Comparison of ENCODE assay signal across 8 cellular contexts in the genomic region with DNA sequence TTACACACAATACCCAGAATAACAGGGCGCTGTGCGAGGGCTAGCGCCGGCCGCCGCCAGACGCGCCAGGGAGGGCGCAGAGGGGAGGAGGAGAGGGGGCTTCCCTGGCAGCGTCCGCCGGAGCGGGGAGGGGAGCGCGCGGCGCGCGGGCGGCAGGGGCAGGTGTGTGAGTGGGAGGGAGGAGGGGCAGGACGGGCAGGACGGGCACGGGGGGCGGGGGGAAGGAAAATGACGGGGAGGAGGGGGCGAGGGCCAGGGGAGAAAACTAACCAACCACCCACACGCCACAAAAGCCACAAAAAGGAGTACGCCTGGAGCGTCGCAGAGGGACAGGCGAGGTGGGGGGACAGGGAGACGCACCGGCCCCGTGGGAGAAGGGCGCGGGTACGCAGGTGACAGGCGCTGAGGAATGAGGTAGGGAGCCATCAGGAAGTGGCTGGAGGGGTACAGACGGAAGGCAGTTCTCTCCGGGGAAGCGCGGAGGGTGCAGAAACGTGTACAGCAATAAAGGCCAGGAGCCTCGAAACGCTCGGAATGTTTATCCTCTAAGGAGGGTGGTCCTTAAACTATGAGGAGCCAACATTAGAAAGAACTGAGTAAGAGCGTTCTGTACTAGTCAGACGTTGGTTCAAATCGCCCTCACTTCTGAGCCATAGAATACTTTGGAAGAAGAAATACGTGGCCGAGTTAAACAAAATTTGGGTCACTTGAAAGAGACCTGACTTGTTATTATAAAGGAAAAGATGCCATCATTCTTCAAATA. TPM values are rescaled to one million over a fixed set of nuclear protein-coding genes. Genes with fewer than 3 reads are reported as not detected.
A peak's percentile ranks its signal among the peaks of the same experiment; 100 is the strongest.
DNase-seq lines count a peak whose midpoint lies in the region; TF ChIP-seq lines count a peak whose summit lies in the region.

No MANE protein-coding gene starts in this region.

- H3K79me2 ChIP-seq in mesendoderm (ENCODE audit: control insufficient read depth, insufficient read depth, low read length), result no peaks in the 10 kb centered on the region

- peak overlapping the region; percentile 88 for H3K56ac ChIP-seq in mesendoderm (ENCODE audit: low read length)

- no peak overlapping the region for H2AK5ac ChIP-seq in mesendoderm (ENCODE audit: low read length)

- peak overlapping the region; percentile 46 for H3K27ac ChIP-seq in mesendoderm (ENCODE audit: low read depth, low read length)

- H3K4me3 ChIP-seq in GM12865 (ENCODE audit: low read depth, low read length) (peak overlapping the region; percentile 66), mesendoderm (ENCODE audit: low read length) (peak overlapping the region; percentile 76)

- TF ChIP-seq CTCF in GM12865 (IDR thresholded peaks at IDR 0.05; ENCODE audit: insufficient read depth, low read depth, low read length, missing control alignments), result no peak

- DNase-seq in GM12865 (ENCODE audit: low read depth) (no peak), NCI-H146 treated with DMSO at 0.1 percent for 48 hours (lab: John Stamatoyannopoulos, UW; ENCODE audit: unreplicated experiment) (peak; percentile 85), dermis blood vessel endothelial cell (peak; percentile 1), mesendoderm (peak; percentile 68), dedifferentiated amniotic fluid mesenchymal stem cell (ENCODE audit: extremely low spot score) (no peak), HCEC 1CT (no peak)
- DNase-seq in activated CD4-positive, alpha-beta T cell treated with anti-CD3 and anti-CD28 coated beads for 24 hours (ENCODE audit: low read depth in 2 of 2), result peak; percentile 55 to 58
- DNase-seq in stimulated activated CD8-positive, alpha-beta memory T cell treated with anti-CD3 and anti-CD28 coated beads, Interleukin-15, amount 100 ng/mL, for 48 hours (ENCODE audit: low read depth in 2 of 2), result peak; percentile 59 to 64

- no peak overlapping the region for H3K23ac ChIP-seq in mesendoderm (ENCODE audit: low read length)

- H4K8ac ChIP-seq in mesendoderm (ENCODE audit: low read depth, low read length), result no peak overlapping the region

- H2BK15ac ChIP-seq in mesendoderm (replicated peaks; ENCODE audit: low read depth), result no peak overlapping the region

- peak overlapping the region; percentile 37 for H2BK5ac ChIP-seq in mesendoderm (ENCODE audit: low read length)

- H3K36me3 ChIP-seq in mesendoderm (ENCODE audit: control insufficient read depth, insufficient read depth, low read length), result no peaks in the 10 kb centered on the region

- no peaks in the 10 kb centered on the region for H3K27me3 ChIP-seq in mesendoderm (ENCODE audit: insufficient read depth, low read length, poor library complexity)

- H3K9ac ChIP-seq in mesendoderm (ENCODE audit: low read length), result peak overlapping the region; percentile 68

- no peak overlapping the region for H4K5ac ChIP-seq in mesendoderm (ENCODE audit: low read length)

- H3K4ac ChIP-seq in mesendoderm (ENCODE audit: low read depth, low read length), result no peak overlapping the region

- no peak overlapping the region for H2BK120ac ChIP-seq in mesendoderm (ENCODE audit: low read depth, low read length)

- H3K4me1 ChIP-seq in mesendoderm (ENCODE audit: control insufficient read depth, low read depth, low read length), result peaks cover 2% of the 10 kb centered on the region

- peak overlapping the region; percentile 60 for H3K4me2 ChIP-seq in mesendoderm (ENCODE audit: low read length)

- WGBS in mesendoderm (ENCODE audit: extremely low coverage, insufficient coverage, low lambda C conversion rate), result no CpG with 5 or more reads among the region's 51 CpGs

- peak overlapping the region; percentile 96 for H3K18ac ChIP-seq in mesendoderm (ENCODE audit: low read length)

- no peaks in the 10 kb centered on the region for H3K79me1 ChIP-seq in mesendoderm (ENCODE audit: low read length)

RNA-seq across cellular contexts. Expression of a gene that starts 0.7 kb away (rescaled TPM):
- total RNA-seq in dermis blood vessel endothelial cell, result 12.1 and 20.1 TPM in 2 replicates
- 26.0 TPM for polyA plus RNA-seq in mesendoderm (2013, experiment 1 of 2)
- polyA plus RNA-seq in mesendoderm (2013, experiment 2 of 2), result 26.9 TPM

Comparison
In these comparisons a context has a peak if more than half of its experiments do, and no peak if none do; other contexts are left out.
1. DNase-seq: peak in NCI-H146 treated with DMSO at 0.1 percent for 48 hours (single experiment), activated CD4-positive, alpha-beta T cell treated with anti-CD3 and anti-CD28 coated beads for 24 hours (2 of 2), dermis blood vessel endothelial cell (single experiment), mesendoderm (single experiment) and stimulated activated CD8-positive, alpha-beta memory T cell treated with anti-CD3 and anti-CD28 coated beads, Interleukin-15, amount 100 ng/mL, for 48 hours (2 of 2); none in GM12865 (single experiment), dedifferentiated amniotic fluid mesenchymal stem cell (single experiment) and HCEC 1CT (single experiment).